In the genomic region with DNA sequence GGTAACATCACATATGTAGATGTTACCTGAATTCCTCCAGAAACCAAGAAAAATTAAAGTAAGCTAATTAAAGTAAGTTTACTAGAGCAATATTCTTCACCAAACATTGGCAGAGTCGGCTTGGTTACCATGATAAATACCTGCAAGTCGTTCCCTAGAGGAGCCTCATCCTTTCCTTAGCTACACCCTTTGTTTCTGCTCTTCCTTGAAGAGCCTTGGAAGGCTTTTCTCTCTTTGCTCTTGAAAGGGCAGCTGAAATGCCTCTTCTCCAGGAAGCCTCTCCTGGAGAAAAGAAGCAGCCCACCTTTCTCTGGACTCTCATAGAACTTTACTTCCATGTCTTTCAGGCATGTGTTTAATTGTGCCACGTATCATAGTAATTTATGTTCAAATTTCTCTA, we compare ENCODE assay signal across 18 cellular contexts. TPM values are rescaled to one million over a fixed set of nuclear protein-coding genes. Genes with fewer than 3 reads are reported as not detected.
DNase-seq lines count a peak whose midpoint lies in the region; TF ChIP-seq lines count a peak whose summit lies in the region.
"Had no signal": no experiment of that assay in that cellular context is flagged by ENCODE, and none has a peak within 500 bp of the region (broad histone marks: within the 10 kb centered on the region; RNA-seq: fewer than 3 reads in every experiment).

No MANE protein-coding gene starts in this region.

- H3K4me3 ChIP-seq in H7 (ENCODE audit: insufficient read depth, low read depth, low read length) (no peak overlapping the region), tibial artery (no peak overlapping the region)
- H3K4me3 ChIP-seq: GM12878, SK-N-MC had no signal

- H3K36me3 Mint-ChIP-seq in endothelial cell (ENCODE audit: low read depth, unreplicated experiment): peaks cover 3% of the 10 kb centered on the region

- H3K4me3 Mint-ChIP-seq in endothelial cell (ENCODE audit: unreplicated experiment): no peak overlapping the region

- no peaks in the 10 kb centered on the region for H3K36me3 ChIP-seq in H7 (replicated peaks; ENCODE audit: control insufficient read depth, insufficient read depth, low read length)
- no peaks in the 10 kb centered on the region for H3K36me3 ChIP-seq in tibial artery

- H3K9me3 Mint-ChIP-seq in endothelial cell (ENCODE audit: unreplicated experiment): no peaks in the 10 kb centered on the region

- DNase-seq in H7: peak; percentile 21
- peak; percentile 44 for DNase-seq in M059J (ENCODE audit: low read depth)
- DNase-seq in endothelial cell (ENCODE audit: low spot score): no peak
- DNase-seq in tibial artery: no peak
- DNase-seq in HCEC 1CT: no peak
- DNase-seq in activated CD8-positive, alpha-beta memory T cell treated with anti-CD3 and anti-CD28 coated beads, Interleukin-2, amount 50 U/mL, for 48 hours: no peak
- DNase-seq in NCI-H2227 treated with DMSO at 0.1 percent for 48 hours (lab: John Stamatoyannopoulos, UW): no peak
- DNase-seq: DND-41, GOT3, MV-4-11, NCI-H1417, NCI-H2029, NCI-H510A, NCI-H774 had no signal

- intact Hi-C loops in tibial artery (cut with DNase I; ENCODE audit: low total_unique reads): no loop called here

- H3K9me3 ChIP-seq in tibial artery: no peaks in the 10 kb centered on the region

- H3K27me3 ChIP-seq in H7 (ENCODE audit: control insufficient read depth, insufficient read depth, low read length) (no peaks in the 10 kb centered on the region), tibial artery (no peaks in the 10 kb centered on the region)

- peaks cover 4 to 63% (median 25%) of the 10 kb centered on the region in 4 donors for H3K4me1 ChIP-seq in tibial artery

- H3K27ac Mint-ChIP-seq in endothelial cell (ENCODE audit: unreplicated experiment): peak overlapping the region; percentile 80

- no peak for TF ChIP-seq CTCF in endothelial cell (IDR thresholded peaks at IDR 0.05; ENCODE audit: unreplicated experiment)
- no peak for TF ChIP-seq CTCF in tibial artery (IDR thresholded peaks at IDR 0.05)

- H3K27ac ChIP-seq in tibial artery: peak overlapping the region; percentile 22 to 74
- H3K27ac ChIP-seq: C4-2B, HL-60, SK-N-MC had no signal

- peaks cover 23% of the 10 kb centered on the region for H3K4me1 Mint-ChIP-seq in endothelial cell (ENCODE audit: unreplicated experiment)

- peaks cover 2% of the 10 kb centered on the region for H3K27me3 Mint-ChIP-seq in endothelial cell (ENCODE audit: unreplicated experiment)

RNA-seq across cellular contexts. Expression of gene CALD1, which starts 34.9 kb away (rescaled TPM):
- total RNA-seq in H7 (2014; rRNA removed; shearing (Covaris generic)): 95.0 and 99.8 TPM in 2 replicates
- total RNA-seq in M059J (2014; rRNA removed; shearing (Covaris generic)): 243 and 296 TPM in 2 replicates
- total RNA-seq in endothelial cell (ENCODE audit: unreplicated experiment): 230 TPM

Comparison
In these comparisons a context has a peak if more than half of its experiments do, and no peak if none do; other contexts are left out.
1. DNase-seq: peak in H7 (single experiment) and M059J (single experiment); none in endothelial cell (single experiment), tibial artery (0 of 2), HCEC 1CT (single experiment), activated CD8-positive, alpha-beta memory T cell treated with anti-CD3 and anti-CD28 coated beads, Interleukin-2, amount 50 U/mL, for 48 hours (single experiment) and NCI-H2227 treated with DMSO at 0.1 percent for 48 hours (single experiment).